Comparison of ENCODE assay signal across 11 cellular contexts in the genomic region with DNA sequence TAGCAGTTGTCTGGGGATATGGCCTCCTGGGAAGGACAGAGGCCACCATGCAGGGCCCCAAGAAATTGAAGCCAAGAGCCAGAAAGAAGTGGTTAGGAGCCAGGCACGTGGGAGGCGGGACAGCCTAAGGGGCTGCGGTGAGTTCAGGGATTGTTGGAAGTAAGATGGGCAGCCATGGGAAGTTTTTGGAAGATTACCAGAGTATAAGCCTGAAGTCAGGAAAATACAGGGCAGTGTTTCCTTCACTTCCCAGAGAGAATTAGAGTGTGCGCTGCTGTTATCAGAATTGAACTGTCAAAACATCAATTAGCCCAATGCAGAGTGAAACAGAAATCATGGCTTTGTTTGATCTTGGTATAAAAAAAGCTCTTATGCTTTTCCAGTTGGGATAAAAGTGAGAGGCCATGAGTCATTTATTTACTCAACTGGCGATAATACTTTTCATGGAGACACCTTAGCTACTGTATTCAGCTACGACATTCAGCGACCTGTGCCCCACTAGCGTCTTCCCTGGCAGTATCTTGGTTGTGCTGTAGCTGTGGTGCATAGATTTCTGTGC.
A peak's percentile ranks its signal among the peaks of the same experiment; 100 is the strongest.
DNase-seq lines count a peak whose midpoint lies in the region; ATAC-seq and TF ChIP-seq lines count a peak whose summit lies in the region.
"Had no signal": no experiment of that assay in that cellular context is flagged by ENCODE, and none has a peak within 500 bp of the region (broad histone marks: within the 10 kb centered on the region; RNA-seq: fewer than 3 reads in every experiment).

No MANE protein-coding gene starts in this region.

- TF ChIP-seq POLR2A in IMR-90 (IDR thresholded peaks at IDR 0.05; ENCODE audit: low read depth, low read length) = no peak
- TF ChIP-seq POLR2A in suprapubic skin (IDR thresholded peaks at IDR 0.05) = no peak

- ATAC-seq in IMR-90 (ENCODE audit: low read depth) (peak; percentile 3), GM19324 (IDR thresholded peaks at IDR 0.05; ENCODE audit: low FRiP score, unreplicated experiment) (no peak), GM21423 (IDR thresholded peaks at IDR 0.05; ENCODE audit: unreplicated experiment) (no peak)

- in situ Hi-C loops in IMR-90 (cut with MboI; ENCODE audit: low sequenced_read_pairs) = no loop called here

- H3K27me3 ChIP-seq in IMR-90 (ENCODE audit: control insufficient read depth, insufficient read depth, low read length) (no peaks in the 10 kb centered on the region), stomach smooth muscle (ENCODE audit: control insufficient read depth in 1 of 2, insufficient read depth in 2 of 2, low read length in 2 of 2) (no peaks in the 10 kb centered on the region), suprapubic skin (no peaks in the 10 kb centered on the region), MG63 (no peaks in the 10 kb centered on the region)

- H2BK120ac ChIP-seq in IMR-90 (ENCODE audit: low read depth, low read length) = peak overlapping the region; percentile 92

- intact Hi-C loops in IMR-90 (cut with micrococcal nuclease) = loop anchor here (1.0 to 5.0 kb wide), 4 partner anchors 47 to 168 kb away; no protein-coding TSS in a partner anchor

- H3K9me1 ChIP-seq in IMR-90 (ENCODE audit: insufficient read depth, low read length) = peaks cover 19% of the 10 kb centered on the region

- H3K56ac ChIP-seq in IMR-90 (ENCODE audit: extremely low read depth, insufficient read depth, low read length) = peak overlapping the region; percentile 72; the same call in 1 of the 2 replicates

- POLR2A ChIA-PET in IMR-90 (lab: Charles Lee; ENCODE audit: unreplicated experiment) = no interaction called here

- H3K4me3 ChIP-seq in IMR-90 (ENCODE audit: insufficient read depth, low read depth, low read length) = no peak overlapping the region
- H3K4me3 ChIP-seq in stomach smooth muscle (ENCODE audit: low read length in 2 of 2) = peak overlapping the region; percentile 63 to 65
- no peak overlapping the region for H3K4me3 ChIP-seq in suprapubic skin
- no peak overlapping the region for H3K4me3 ChIP-seq in MG63
- H3K4me3 ChIP-seq: skin epidermis had no signal

- peak overlapping the region; percentile 60 to 61; a peak in 3 of 4 replicates for H4K8ac ChIP-seq in IMR-90 (ENCODE audit: low read depth in 2 of 2, low read length in 2 of 2)

- peak overlapping the region; percentile 88 for H2BK5ac ChIP-seq in IMR-90 (ENCODE audit: low read depth, low read length, poor library complexity, severe bottlenecking)

- H3K9me3 ChIP-seq in IMR-90 (ENCODE audit: control insufficient read depth, insufficient read depth, low read length) = no peaks in the 10 kb centered on the region
- H3K9me3 ChIP-seq in stomach smooth muscle (ENCODE audit: control insufficient read depth in 2 of 2, low read length in 2 of 2) = no peaks in the 10 kb centered on the region
- H3K9me3 ChIP-seq in suprapubic skin = no peaks in the 10 kb centered on the region
- H3K9me3 ChIP-seq in MG63 = no peaks in the 10 kb centered on the region; the same call in 1 of the 2 replicates

- H3K36me3 ChIP-seq in IMR-90 (ENCODE audit: control insufficient read depth, insufficient read depth, low read length) (no peaks in the 10 kb centered on the region), stomach smooth muscle (ENCODE audit: control insufficient read depth in 2 of 2, insufficient read depth in 2 of 2, low read length in 2 of 2) (no peaks in the 10 kb centered on the region), suprapubic skin (no peaks in the 10 kb centered on the region), MG63 (peaks cover 6% of the 10 kb centered on the region)

- H2AFZ ChIP-seq in IMR-90 (replicated peaks; ENCODE audit: low read length, poor library complexity) = peak overlapping the region; percentile 9

- H3K14ac ChIP-seq in IMR-90 (replicated peaks; ENCODE audit: low read depth, low read length) = peak overlapping the region; percentile 84

- H4K91ac ChIP-seq in IMR-90 (ENCODE audit: insufficient read depth, low read depth, low read length) = peak overlapping the region; percentile 93

- H3K9ac ChIP-seq in IMR-90 (ENCODE audit: low read depth, low read length) (peak overlapping the region; percentile 57), stomach smooth muscle (ENCODE audit: low read length in 2 of 2) (peak overlapping the region; percentile 22 to 56)

- peak; percentile 18 for DNase-seq in IMR-90
- DNase-seq in amniotic epithelial cell (ENCODE audit: low read depth) = peak; percentile 37
- DNase-seq in kidney tubule cell (ENCODE audit: low spot score) = peak; percentile 16
- DNase-seq in suprapubic skin (ENCODE audit: low spot score in 2 of 2) = no peak
- DNase-seq in MG63 = no peak
- DNase-seq: GDM1, NCI-H2171 had no signal

- peak overlapping the region; percentile 70 for H3K18ac ChIP-seq in IMR-90 (ENCODE audit: low read depth, low read length)

- no peak for TF ChIP-seq EP300 in suprapubic skin (IDR thresholded peaks at IDR 0.05)

- H2BK15ac ChIP-seq in IMR-90 (ENCODE audit: low read depth, low read length) = peak overlapping the region; percentile 72; the same call in 2 of the 3 replicates

- BruUV-seq in IMR-90 (replicated peaks; lab: Mats Ljungman, UMichigan) = no TSS peak

- H3K4me2 ChIP-seq in IMR-90 (ENCODE audit: low read depth, low read length) = peak overlapping the region; percentile 73

- H3K27ac ChIP-seq in IMR-90 (ENCODE audit: insufficient read depth, low read length) (peak overlapping the region; percentile 88), stomach smooth muscle (ENCODE audit: low read length) (peak overlapping the region; percentile 89), suprapubic skin (no peak overlapping the region)

- CTCF ChIA-PET in IMR-90 (lab: Yijun Ruan, JAX) = interaction anchor here (0.7 kb wide), 1 partner anchor 269 kb away, joined by 3 read pairs; no protein-coding TSS in a partner anchor

- peak overlapping the region; percentile 86 for H2AK5ac ChIP-seq in IMR-90 (ENCODE audit: low read depth, low read length)

- WGBS in IMR-90 (ENCODE audit: extremely low coverage in 2 of 2, insufficient read length in 1 of 2), 2 experiments = 40% methylated on average over 1 of the region's 8 CpGs; no CpG with 5 or more reads in 1 of the 2 experiments
- WGBS in suprapubic skin = 64% methylated on average over 8 of the region's 8 CpGs

- peaks cover 32 to 69% of the 10 kb centered on the region in 2 experiments for H3K79me1 ChIP-seq in IMR-90 (ENCODE audit: low read depth in 1 of 2, low read length in 2 of 2)

- TF ChIP-seq RAD21 in IMR-90 (IDR thresholded peaks at IDR 0.05; ENCODE audit: low read length) = no peak

- H3K4me1 ChIP-seq in IMR-90 (ENCODE audit: control insufficient read depth, insufficient read depth, low read length) (peaks cover 27% of the 10 kb centered on the region), stomach smooth muscle (ENCODE audit: control insufficient read depth, insufficient read depth, low read length) (peaks cover 38% of the 10 kb centered on the region), suprapubic skin (peaks cover 37% of the 10 kb centered on the region)

- dilution Hi-C loops in IMR-90 (cut with HindIII; ENCODE audit: low sequenced_read_pairs, unreplicated experiment) = no loop called here

- H2BK20ac ChIP-seq in IMR-90 (ENCODE audit: low read depth, low read length) = peak overlapping the region; percentile 91

- no peaks in the 10 kb centered on the region for H4K20me1 ChIP-seq in IMR-90 (ENCODE audit: insufficient read depth, low read length)

- H2AK9ac ChIP-seq in IMR-90 (replicated peaks; ENCODE audit: low read depth, low read length, poor library complexity) = peak overlapping the region; percentile 59

- H3K23ac ChIP-seq in IMR-90 (ENCODE audit: low read depth, low read length) = peak overlapping the region; percentile 87

- peak overlapping the region; percentile 76 for H4K5ac ChIP-seq in IMR-90 (ENCODE audit: low read depth, low read length)

- H3K4ac ChIP-seq in IMR-90 (ENCODE audit: low read depth, low read length) = peak overlapping the region; percentile 90

- TF ChIP-seq CTCF in IMR-90 (conservative IDR thresholded peaks at IDR 0.05; ENCODE audit: low read depth, low read length) (no peak), suprapubic skin (IDR thresholded peaks at IDR 0.05) (no peak)

TF ChIP-seq in IMR-90, 13 proteins besides CTCF, POLR2A, EP300 and RAD21:
- TF ChIP-seq NFE2L2 (IDR thresholded peaks at IDR 0.05; ENCODE audit: low read depth, low read length) (no peak), MXI1 (IDR thresholded peaks at IDR 0.05; ENCODE audit: borderline replicate concordance, low read depth, low read length) (no peak), FOS (IDR thresholded peaks at IDR 0.05; ENCODE audit: low read depth, low read length) (0 out of 2 replicates have a peak, but pooled peaks have one; percentile 19), CEBPB (IDR thresholded peaks at IDR 0.05; ENCODE audit: low read depth, low read length) (no peak), ELK1 (IDR thresholded peaks at IDR 0.05; ENCODE audit: borderline replicate concordance, low read depth, low read length) (no peak)

Comparison
In these comparisons a context has a peak if more than half of its experiments do, and no peak if none do; other contexts are left out.
1. DNase-seq: peak in IMR-90 (single experiment), amniotic epithelial cell (single experiment) and kidney tubule cell (single experiment); none in suprapubic skin (0 of 2) and MG63 (single experiment).
2. H3K4me3 ChIP-seq: peak in stomach smooth muscle (2 of 2); none in IMR-90 (single experiment), suprapubic skin (single experiment) and MG63 (single experiment).